In genomic region chr11:66291706-66292542, GRCh38 we compare ENCODE assay signal across 8 cellular contexts. TPM values are rescaled to one million over a fixed set of nuclear protein-coding genes. Genes with fewer than 3 reads are reported as not detected.
A peak's percentile ranks its signal among the peaks of the same experiment; 100 is the strongest.
DNase-seq lines count a peak whose midpoint lies in the region; ATAC-seq and TF ChIP-seq lines count a peak whose summit lies in the region.

TSS of gene TMEM151A (plus strand) at chr11:66291894. CDS start at chr11:66292014, 120 bp downstream.

- H3K4me3 Mint-ChIP-seq in activated CD4-positive, alpha-beta T cell treated with anti-CD3 and anti-CD28 coated beads, Interleukin-2, amount 10 ng/mL, durations not matched to agents 24 days and 14 days = peak within 1 kb of the TSS; percentile 84
- peak within 1 kb of the TSS; percentile 39 for H3K4me3 Mint-ChIP-seq in activated CD8-positive, alpha-beta T cell treated with anti-CD3 and anti-CD28 coated beads, Interleukin-2, amount 10 ng/mL, durations not matched to agents 7 days and 5 days

- peak within 1 kb of the TSS; percentile 16 for H3K27ac Mint-ChIP-seq in activated CD4-positive, alpha-beta T cell treated with anti-CD3 and anti-CD28 coated beads, Interleukin-2, amount 10 ng/mL, durations not matched to agents 24 days and 14 days
- H3K27ac Mint-ChIP-seq in activated CD8-positive, alpha-beta T cell treated with anti-CD3 and anti-CD28 coated beads, Interleukin-2, amount 10 ng/mL, durations not matched to agents 7 days and 5 days = no peak within 1 kb of the TSS

- intact Hi-C loops in activated CD4-positive, alpha-beta T cell treated with anti-CD3 and anti-CD28 coated beads, Interleukin-2, amount 10 ng/mL, durations not matched to agents 24 days and 14 days (cut with micrococcal nuclease) = no loop called here
- intact Hi-C loops in thyroid gland (cut with DNase I) = no loop called here

- POLR2A ChIA-PET in activated CD8-positive, alpha-beta T cell treated with anti-CD3 and anti-CD28 coated beads, Interleukin-2, amount 10 ng/mL, durations not matched to agents 7 days and 5 days (lab: Charles Lee) = interaction anchor here (1.0 kb wide), 1 partner anchor 24 kb away, joined by 3 read pairs; no protein-coding TSS in a partner anchor

- 14 to 60% methylated on average over 1 to 6 of the region's 95 CpGs for WGBS in thyroid gland, 2 donors

- H3K27ac ChIP-seq in substantia nigra (ENCODE audit: low read depth, low read length, poor library complexity, severe bottlenecking) (peak within 1 kb of the TSS; percentile 100), thyroid gland (no peak within 1 kb of the TSS)

- ATAC-seq in activated CD8-positive, alpha-beta T cell treated with anti-CD3 and anti-CD28 coated beads, Interleukin-2, amount 10 ng/mL, durations not matched to agents 7 days and 5 days = no peak
- ATAC-seq in GM18519 (IDR thresholded peaks at IDR 0.05; ENCODE audit: low FRiP score, unreplicated experiment) = no peak
- ATAC-seq in GM18867 (IDR thresholded peaks at IDR 0.05; ENCODE audit: unreplicated experiment) = no peak

- peaks cover 29% of the 10 kb centered on the region for H3K4me1 Mint-ChIP-seq in activated CD4-positive, alpha-beta T cell treated with anti-CD3 and anti-CD28 coated beads, Interleukin-2, amount 10 ng/mL, durations not matched to agents 24 days and 14 days
- peaks cover 37% of the 10 kb centered on the region for H3K4me1 Mint-ChIP-seq in activated CD8-positive, alpha-beta T cell treated with anti-CD3 and anti-CD28 coated beads, Interleukin-2, amount 10 ng/mL, durations not matched to agents 7 days and 5 days (ENCODE audit: low read depth)

- CTCF ChIA-PET in activated CD8-positive, alpha-beta T cell treated with anti-CD3 and anti-CD28 coated beads, Interleukin-2, amount 10 ng/mL, durations not matched to agents 7 days and 5 days (lab: Charles Lee) = interaction anchor here (1.2 to 1.7 kb wide), 4 partner anchors 9 to 37 kb away, joined by 3 to 10 read pairs (median 4); no protein-coding TSS in a partner anchor

- peaks cover 4% of the 10 kb centered on the region for H3K9me3 Mint-ChIP-seq in activated CD4-positive, alpha-beta T cell treated with anti-CD3 and anti-CD28 coated beads, Interleukin-2, amount 10 ng/mL, durations not matched to agents 24 days and 14 days
- no peaks in the 10 kb centered on the region for H3K9me3 Mint-ChIP-seq in activated CD8-positive, alpha-beta T cell treated with anti-CD3 and anti-CD28 coated beads, Interleukin-2, amount 10 ng/mL, durations not matched to agents 7 days and 5 days (ENCODE audit: insufficient read depth)

- no peak for TF ChIP-seq POLR2A in thyroid gland (IDR thresholded peaks at IDR 0.05)

- peak; percentile 75 for DNase-seq in activated CD4-positive, alpha-beta T cell treated with anti-CD3 and anti-CD28 coated beads, Interleukin-2, amount 10 ng/mL, durations not matched to agents 24 days and 14 days
- DNase-seq in activated CD4-positive, alpha-beta T cell treated with anti-CD3 and anti-CD28 coated beads, Interleukin-2, amount 50 U/mL, for 48 hours = no peak
- DNase-seq in activated CD8-positive, alpha-beta T cell treated with anti-CD3 and anti-CD28 coated beads, Interleukin-2, amount 10 ng/mL, durations not matched to agents 7 days and 5 days = no peak
- DNase-seq in substantia nigra (lab: John Stamatoyannopoulos, UW) (peak in 22 of 49 donors; percentile 20 to 88 (median 40)), thyroid gland (no peak)

- peaks cover 4% of the 10 kb centered on the region for H3K36me3 Mint-ChIP-seq in activated CD4-positive, alpha-beta T cell treated with anti-CD3 and anti-CD28 coated beads, Interleukin-2, amount 10 ng/mL, durations not matched to agents 24 days and 14 days (ENCODE audit: low read depth)
- peaks cover 2% of the 10 kb centered on the region for H3K36me3 Mint-ChIP-seq in activated CD8-positive, alpha-beta T cell treated with anti-CD3 and anti-CD28 coated beads, Interleukin-2, amount 10 ng/mL, durations not matched to agents 7 days and 5 days (ENCODE audit: low read depth)

- H3K4me1 ChIP-seq in thyroid gland = peaks cover 22% of the 10 kb centered on the region in 2 donors

- H3K4me3 ChIP-seq in iPS-18c (ENCODE audit: insufficient read depth, low read depth, low read length) (peak within 1 kb of the TSS; percentile 63), thyroid gland (replicated peaks in 1 of 3) (peak within 1 kb of the TSS in 1 of 3 donors; percentile 36)

- H3K9me3 ChIP-seq in iPS-18c (ENCODE audit: control insufficient read depth, insufficient read depth, low read length) (no peaks in the 10 kb centered on the region), thyroid gland (no peaks in the 10 kb centered on the region)

- peaks cover 4% of the 10 kb centered on the region for H3K27me3 ChIP-seq in thyroid gland

- TF ChIP-seq CTCF in thyroid gland (IDR thresholded peaks at IDR 0.05) = no peak

- peaks cover 32% of the 10 kb centered on the region for H3K27me3 Mint-ChIP-seq in activated CD4-positive, alpha-beta T cell treated with anti-CD3 and anti-CD28 coated beads, Interleukin-2, amount 10 ng/mL, durations not matched to agents 24 days and 14 days
- H3K27me3 Mint-ChIP-seq in activated CD8-positive, alpha-beta T cell treated with anti-CD3 and anti-CD28 coated beads, Interleukin-2, amount 10 ng/mL, durations not matched to agents 7 days and 5 days (ENCODE audit: low read depth) = peaks cover 26% of the 10 kb centered on the region

- no peaks in the 10 kb centered on the region for H3K36me3 ChIP-seq in thyroid gland

RNA-seq across cellular contexts. Expression of gene TMEM151A, which starts in this region (rescaled TPM):
- total RNA-seq in activated CD4-positive, alpha-beta T cell treated with anti-CD3 and anti-CD28 coated beads, Interleukin-2, amount 10 ng/mL, durations not matched to agents 24 days and 14 days = not detected in 2 replicates
- not detected for total RNA-seq in activated CD8-positive, alpha-beta T cell treated with anti-CD3 and anti-CD28 coated beads, Interleukin-2, amount 10 ng/mL, durations not matched to agents 7 days and 5 days
- total RNA-seq in thyroid gland = 1 to 10 TPM in 1 of 4 donors, under 1 TPM in 2, not detected in 1; 0.20 to 1.1 (median 0.22) TPM

Comparison
In these comparisons a context has a peak if more than half of its experiments do, and no peak if none do; other contexts are left out.
1. Peak in DNase-seq in activated CD4-positive, alpha-beta T cell treated with anti-CD3 and anti-CD28 coated beads, Interleukin-2, amount 10 ng/mL, durations not matched to agents 24 days and 14 days; RNA of the gene not detected or under 1 TPM.